In the genomic region with DNA sequence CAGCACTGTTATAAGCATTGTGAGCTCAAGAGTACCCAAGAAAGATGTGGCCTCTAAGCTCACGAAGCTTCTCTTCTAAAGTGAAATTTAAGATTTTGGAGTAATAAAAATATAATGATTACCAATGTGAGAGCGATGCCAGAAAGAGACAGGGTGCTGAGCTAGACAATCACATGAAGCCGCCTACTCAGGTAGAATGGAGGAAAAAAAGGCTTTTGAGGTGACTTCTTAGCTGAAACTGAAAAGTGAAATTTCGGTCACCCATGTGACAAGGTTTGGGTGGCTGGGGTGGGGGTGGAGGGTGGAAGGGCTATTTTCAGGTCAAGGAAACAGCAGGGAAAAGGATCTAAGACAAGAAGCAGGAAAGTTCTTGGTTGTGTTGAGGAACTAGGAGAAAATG, we compare ENCODE assay signal across 33 cellular contexts.
"Had no signal": no experiment of that assay in that cellular context is flagged by ENCODE, and none has a peak within 500 bp of the region (broad histone marks: within the 10 kb centered on the region; RNA-seq: fewer than 3 reads in every experiment).

No MANE protein-coding gene starts in this region.

- H3K27ac Mint-ChIP-seq: activated B cell treated with CpG ODN at 0.5 μM for 24 hours; activated CD4-positive, alpha-beta memory T cell treated with anti-CD3 and anti-CD28 coated beads for 36 hours; activated CD4-positive, alpha-beta T cell treated with anti-CD3 and anti-CD28 coated beads, Interleukin-2, amount 10 ng/mL, durations not matched to agents 24 days and 14 days; activated CD8-positive, alpha-beta T cell treated with anti-CD3 and anti-CD28 coated beads for 36 hours; activated naive CD4-positive, alpha-beta T cell treated with anti-CD3 and anti-CD28 coated beads, Interleukin-2, amount 10 ng/mL, durations not matched to agents 7 days and 5 days; activated naive CD4-positive, alpha-beta T cell treated with anti-CD3 and anti-CD28 coated beads, Interleukin-2, amount 50 U/mL, for 24 hours; activated naive CD8-positive, alpha-beta T cell treated with anti-CD3 and anti-CD28 coated beads for 36 hours; activated T-cell treated with anti-CD3 and anti-CD28 coated beads, Interleukin-2, amount 50 U/mL, for 72 hours; activated T-helper 1 cell treated with anti-CD3 and anti-CD28 coated beads, Interleukin-12 subunit alpha, Interleukin-12 subunit beta, Interleukin-2, Interleukin-4 antibody, amounts not matched to agents 30 ng/mL and 10 ng/mL and 1 ng/mL, durations not matched to agents 14 hours and 24 hours and 36 hours; activated T-helper 17 cell treated with anti-CD3 and anti-CD28 coated beads, Interleukin-2, amount 50 U/mL, for 72 hours; T-helper 1 cell treated with Interleukin-12 subunit alpha and Interleukin-12 subunit beta and Interleukin-4 antibody, amounts not matched to agents 30 μg/mL and 1 μg/mL, for 36 hours; T-helper 2 cell treated with Interferon-gamma antibody and Interleukin-4, amounts not matched to agents 5 μg/mL and 100 μg/mL, for 36 hours had no signal

- H3K9me3 ChIP-seq: adrenal gland, body of pancreas, breast epithelium had no signal

- H3K9me3 Mint-ChIP-seq: activated B cell treated with CpG ODN at 0.5 μM for 24 hours; activated CD4-positive, alpha-beta memory T cell treated with anti-CD3 and anti-CD28 coated beads for 36 hours; activated CD4-positive, alpha-beta T cell treated with anti-CD3 and anti-CD28 coated beads, Interleukin-2, amount 10 ng/mL, durations not matched to agents 24 days and 14 days; activated CD8-positive, alpha-beta T cell treated with anti-CD3 and anti-CD28 coated beads for 36 hours; activated naive CD4-positive, alpha-beta T cell treated with anti-CD3 and anti-CD28 coated beads, Interleukin-2, amount 50 U/mL, for 24 hours; activated naive CD8-positive, alpha-beta T cell treated with anti-CD3 and anti-CD28 coated beads for 36 hours; activated T-cell treated with anti-CD3 and anti-CD28 coated beads, Interleukin-2, amount 50 U/mL, for 4 hours; activated T-helper 1 cell treated with anti-CD3 and anti-CD28 coated beads, Interleukin-12 subunit alpha, Interleukin-12 subunit beta, Interleukin-2, Interleukin-4 antibody, amounts not matched to agents 30 ng/mL and 10 ng/mL and 1 ng/mL, durations not matched to agents 14 hours and 24 hours and 36 hours; T-helper 1 cell treated with Interleukin-12 subunit alpha and Interleukin-12 subunit beta and Interleukin-4 antibody, amounts not matched to agents 30 μg/mL and 1 μg/mL, for 36 hours; T-helper 2 cell treated with Interferon-gamma antibody and Interleukin-4, amounts not matched to agents 5 μg/mL and 100 μg/mL, for 36 hours had no signal

- H3K27me3 ChIP-seq: adrenal gland, body of pancreas, brain microvascular endothelial cell, breast epithelium had no signal

- H3K36me3 Mint-ChIP-seq: activated CD4-positive, alpha-beta memory T cell treated with anti-CD3 and anti-CD28 coated beads for 36 hours; activated naive CD4-positive, alpha-beta T cell treated with anti-CD3 and anti-CD28 coated beads, Interleukin-2, amount 10 ng/mL, durations not matched to agents 7 days and 5 days; activated naive CD4-positive, alpha-beta T cell treated with anti-CD3 and anti-CD28 coated beads, Interleukin-2, amount 50 U/mL, for 24 hours; activated naive CD8-positive, alpha-beta T cell treated with anti-CD3 and anti-CD28 coated beads for 36 hours had no signal

- H3K27ac ChIP-seq: adrenal gland, body of pancreas, brain microvascular endothelial cell, breast epithelium, VCaP had no signal

- H3K36me3 ChIP-seq: adrenal gland, brain microvascular endothelial cell, breast epithelium had no signal

- H3K4me3 ChIP-seq: adrenal gland, body of pancreas, breast epithelium had no signal

- ATAC-seq: activated CD8-positive, alpha-beta T cell treated with anti-CD3 and anti-CD28 coated beads for 36 hours; activated T-cell treated with anti-CD3 and anti-CD28 coated beads, Interleukin-2, amount 50 U/mL, for 4 hours; activated T-cell treated with anti-CD3 and anti-CD28 coated beads, Interleukin-2, amount 50 U/mL, for 72 hours; activated T-helper 17 cell treated with anti-CD3 and anti-CD28 coated beads, Interleukin-2, amount 50 U/mL, for 72 hours; body of pancreas had no signal

- H3K4me1 ChIP-seq: adrenal gland, body of pancreas, breast epithelium had no signal

- DNase-seq: activated B cell treated with CpG ODN at 0.5 μM for 24 hours; activated CD4-positive, alpha-beta memory T cell treated with anti-CD3 and anti-CD28 coated beads for 36 hours; activated CD4-positive, alpha-beta T cell treated with anti-CD3 and anti-CD28 coated beads for 4 hours; activated CD4-positive, alpha-beta T cell treated with anti-CD3 and anti-CD28 coated beads, Interleukin-2, amount 10 ng/mL, durations not matched to agents 24 days and 14 days; activated CD4-positive, alpha-beta T cell treated with anti-CD3 and anti-CD28 coated beads, Interleukin-2, amount 50 U/mL, for 1 hour; activated CD4-positive, alpha-beta T cell treated with anti-CD3 and anti-CD28 coated beads, Interleukin-2, amount 50 U/mL, for 4 hours; activated CD4-positive, CD25-positive, alpha-beta regulatory T cell treated with anti-CD3 and anti-CD28 coated beads, Interleukin-2, amount 50 U/mL, for 72 hours; activated CD8-positive, alpha-beta memory T cell treated with anti-CD3 and anti-CD28 coated beads, Interleukin-2, amount 50 U/mL, for 4 hours; activated CD8-positive, alpha-beta T cell treated with anti-CD3 and anti-CD28 coated beads for 36 hours; activated gamma-delta T cell; activated naive CD4-positive, alpha-beta T cell treated with anti-CD3 and anti-CD28 coated beads, Interleukin-2, amount 10 ng/mL, durations not matched to agents 7 days and 5 days; activated naive CD4-positive, alpha-beta T cell treated with Interleukin-2 at 50 U/mL for 16 hours; activated naive CD8-positive, alpha-beta T cell treated with anti-CD3 and anti-CD28 coated beads for 36 hours; activated T-cell treated with anti-CD3 and anti-CD28 coated beads for 4 hours; activated T-cell treated with anti-CD3 and anti-CD28 coated beads, Interleukin-2, amount 50 U/mL, for 1 hour; activated T-cell treated with anti-CD3 and anti-CD28 coated beads, Interleukin-2, amount 50 U/mL, for 4 hours; activated T-cell treated with anti-CD3 and anti-CD28 coated beads, Interleukin-2, amount 50 U/mL, for 72 hours; adrenal gland; amniotic stem cell; aorta; body of pancreas; brain microvascular endothelial cell; central memory CD4-positive, alpha-beta T cell; T-helper 1 cell; T-helper 2 cell; T-helper 9 cell had no signal
